8 cellular contexts compared by ENCODE assay signal in genomic region chr10:27743736-27744477, GRCh38. TPM values are rescaled to one million over a fixed set of nuclear protein-coding genes. Genes with fewer than 3 reads are reported as not detected.
A peak's percentile ranks its signal among the peaks of the same experiment; 100 is the strongest.
DNase-seq lines count a peak whose midpoint lies in the region; TF ChIP-seq lines count a peak whose summit lies in the region.

No MANE protein-coding gene starts in this region.

- 2% methylated on average over 43 of the region's 43 CpGs for WGBS in liver

- no peaks in the 10 kb centered on the region for H3K9me3 Mint-ChIP-seq in activated T-cell treated with anti-CD3 and anti-CD28 coated beads, Interleukin-2, amount 50 U/mL, for 24 hours
- no peaks in the 10 kb centered on the region for H3K9me3 Mint-ChIP-seq in type B pancreatic cell

- H3K4me1 Mint-ChIP-seq in activated T-cell treated with anti-CD3 and anti-CD28 coated beads, Interleukin-2, amount 50 U/mL, for 24 hours (ENCODE audit: low read depth), result peaks cover 53% of the 10 kb centered on the region
- peaks cover 13% of the 10 kb centered on the region for H3K4me1 Mint-ChIP-seq in type B pancreatic cell (ENCODE audit: unreplicated experiment)

- H3K4me3 ChIP-seq in breast epithelium (peak overlapping the region; percentile 58 to 85 (median 59)), liver (ENCODE audit: low read depth in 1 of 3, low read length in 3 of 3) (peak overlapping the region; percentile 57 to 78 (median 76))

- TF ChIP-seq POLR2A in breast epithelium (IDR thresholded peaks at IDR 0.05), result no peak

- H3K36me3 Mint-ChIP-seq in activated T-cell treated with anti-CD3 and anti-CD28 coated beads, Interleukin-2, amount 50 U/mL, for 24 hours (ENCODE audit: low read depth), result no peaks in the 10 kb centered on the region
- peaks cover 4% of the 10 kb centered on the region for H3K36me3 Mint-ChIP-seq in type B pancreatic cell

- peaks cover 73% of the 10 kb centered on the region for H3K27me3 Mint-ChIP-seq in activated T-cell treated with anti-CD3 and anti-CD28 coated beads, Interleukin-2, amount 50 U/mL, for 24 hours
- H3K27me3 Mint-ChIP-seq in type B pancreatic cell, result peaks cover 91% of the 10 kb centered on the region

- H3K9ac ChIP-seq in liver (ENCODE audit: low read depth in 1 of 2, low read length in 2 of 2), result no peak overlapping the region

- no peak for TF ChIP-seq RAD21 in liver (IDR thresholded peaks at IDR 0.05)

- H3K4me3 Mint-ChIP-seq in activated T-cell treated with anti-CD3 and anti-CD28 coated beads, Interleukin-2, amount 50 U/mL, for 24 hours, result peak overlapping the region; percentile 67
- peak overlapping the region; percentile 89 for H3K4me3 Mint-ChIP-seq in type B pancreatic cell

- peak overlapping the region; percentile 77 for H3K27ac Mint-ChIP-seq in activated T-cell treated with anti-CD3 and anti-CD28 coated beads, Interleukin-2, amount 50 U/mL, for 24 hours
- peak overlapping the region; percentile 79 for H3K27ac Mint-ChIP-seq in type B pancreatic cell

- H3K36me3 ChIP-seq in breast epithelium (no peaks in the 10 kb centered on the region), liver (ENCODE audit: control insufficient read depth in 4 of 4, insufficient read depth in 3 of 4, low read depth in 1 of 4, low read length in 3 of 4) (no peaks in the 10 kb centered on the region)

- H3K27ac ChIP-seq in breast epithelium, result peak overlapping the region in 1 of 2 donors; percentile 83
- H3K27ac ChIP-seq in liver (ENCODE audit: low read depth in 1 of 2, low read length in 2 of 2), result no peak overlapping the region

- peaks cover 0 to 71% of the 10 kb centered on the region in 2 donors for H3K27me3 ChIP-seq in breast epithelium
- peaks cover 2 to 15% (median 7%) of the 10 kb centered on the region in 4 donors for H3K27me3 ChIP-seq in liver (ENCODE audit: control insufficient read depth in 4 of 4, insufficient read depth in 4 of 4, low read length in 3 of 4)

- intact Hi-C loops in breast epithelium (cut with DNase I; ENCODE audit: low total_unique reads), result no loop called here

- DNase-seq in activated T-cell treated with anti-CD3 and anti-CD28 coated beads, Interleukin-2, amount 50 U/mL, for 24 hours, result peak; percentile 64
- no peak for DNase-seq in activated T-cell treated with anti-CD3 and anti-CD28 coated beads, Interleukin-2, amount 50 U/mL, for 1 hour
- DNase-seq in breast epithelium (ENCODE audit: low spot score in 2 of 2) (no peak), type B pancreatic cell (ENCODE audit: extremely low spot score, unreplicated experiment) (no peak), NCI-H446 treated with DMSO at 0.1 percent for 48 hours (lab: John Stamatoyannopoulos, UW) (no peak), NCI-H1105 treated with DMSO at 0.1 percent for 48 hours (lab: John Stamatoyannopoulos, UW) (no peak), GOT3 (lab: John Stamatoyannopoulos, UW) (no peak)

- no peaks in the 10 kb centered on the region for H3K9me3 ChIP-seq in breast epithelium
- no peaks in the 10 kb centered on the region for H3K9me3 ChIP-seq in liver (ENCODE audit: control insufficient read depth in 4 of 4, low read length in 3 of 4)

- no peak for TF ChIP-seq CTCF in breast epithelium (IDR thresholded peaks at IDR 0.05)
- no peak for TF ChIP-seq CTCF in liver (IDR thresholded peaks at IDR 0.05; ENCODE audit: low read depth, low read length, missing input control)
- TF ChIP-seq CTCF in type B pancreatic cell (conservative IDR thresholded peaks at IDR 0.05), result no peak

- H3K4me1 ChIP-seq in breast epithelium, result peaks cover 17 to 23% of the 10 kb centered on the region in 2 donors
- H3K4me1 ChIP-seq in liver (ENCODE audit: control insufficient read depth in 4 of 4, insufficient read depth in 4 of 4, low read length in 3 of 4), result peaks cover 26 to 51% (median 41%) of the 10 kb centered on the region in 4 donors

TF ChIP-seq in liver, 16 proteins besides CTCF, POLR2A, EP300 and RAD21:
- TF ChIP-seq JUND (IDR thresholded peaks at IDR 0.05) (no peak), NR2F2 (IDR thresholded peaks at IDR 0.05) (no peak), HNF4G (IDR thresholded peaks at IDR 0.05) (no peak), REST (IDR thresholded peaks at IDR 0.05) (no peak), ZBTB33 (IDR thresholded peaks at IDR 0.05) (no peak), RXRA (IDR thresholded peaks at IDR 0.05) (no peak), EGR1 (IDR thresholded peaks at IDR 0.05; ENCODE audit: low read depth in 2 of 2) (no peak), YY1 (IDR thresholded peaks at IDR 0.05) (no peak)

RNA-seq across cellular contexts. Expression of gene MKX, which starts 1.7 kb away (rescaled TPM):
- total RNA-seq in breast epithelium, result 1 to 10 TPM; 1.4 to 2.3 (median 1.8) TPM
- 1 to 10 TPM in 1 of 2 donors, not detected in 1; 2.0 TPM for total RNA-seq in liver
- 1 to 10 TPM in 1 of 2 donors, under 1 TPM in 1; 0.57 to 3.0 TPM for polyA plus RNA-seq in liver
- 0.29 and 0.36 TPM in 2 replicates for total RNA-seq in type B pancreatic cell (ENCODE audit: low replicate concordance)
